In genomic region chr1:177950506-177950905, GRCh38 we compare ENCODE assay signal across 22 cellular contexts. TPM values are rescaled to one million over a fixed set of nuclear protein-coding genes. Genes with fewer than 3 reads are reported as not detected.
"Had no signal": no experiment of that assay in that cellular context is flagged by ENCODE, and none has a peak within 500 bp of the region (broad histone marks: within the 10 kb centered on the region; RNA-seq: fewer than 3 reads in every experiment).

No MANE protein-coding gene starts in this region.

- H3K27ac ChIP-seq: gastrocnemius medialis, heart right ventricle, psoas muscle, right lobe of liver, tibial artery, upper lobe of left lung, uterus had no signal

- H3K36me3 ChIP-seq: uterus had no signal

- DNase-seq: dorsolateral prefrontal cortex; effector CD8-positive, alpha-beta T cell; gastrocnemius medialis; heart right ventricle; hypothalamus; islet precursor cell; mammary epithelial cell; naive thymus-derived CD4-positive, alpha-beta T cell; nephron progenitor cell; psoas muscle; retina; right lobe of liver; stimulated activated CD4-positive, alpha-beta T cell treated with anti-CD3 and anti-CD28 coated beads, Interleukin-15, amount 100 ng/mL, for 24 hours; stimulated activated CD4-positive, alpha-beta T cell treated with anti-CD3 and anti-CD28 coated beads, Interleukin-1b, Interleukin-23, amount 100 ng/mL, for 48 hours; stimulated activated CD4-positive, alpha-beta T cell treated with anti-CD3 and anti-CD28 coated beads, Interleukin-4, amount 100 ng/mL, for 24 hours; tibial artery; upper lobe of left lung; uterus had no signal

- H3K27me3 ChIP-seq: dorsolateral prefrontal cortex, gastrocnemius medialis, heart right ventricle, right lobe of liver, tibial artery, upper lobe of left lung, uterus had no signal

- H3K4me1 ChIP-seq: gastrocnemius medialis, psoas muscle, right lobe of liver, tibial artery, upper lobe of left lung, uterus had no signal

- H3K4me3 ChIP-seq: dorsolateral prefrontal cortex, gastrocnemius medialis, heart right ventricle, psoas muscle, right lobe of liver, tibial artery, upper lobe of left lung, uterus had no signal

- ATAC-seq: esophagus mucosa; gastrocnemius medialis; heart right ventricle; left lobe of liver; naive thymus-derived CD4-positive, alpha-beta T cell; psoas muscle; right lobe of liver; stimulated activated memory B cell treated with anti-CD40 and anti-IgM and Interleukin-4, amounts not matched to agents 10 μg/mL and 1 μg/mL and 100 μg/mL, for 72 hours had no signal

- H3K9me3 ChIP-seq: gastrocnemius medialis, heart right ventricle, psoas muscle, right lobe of liver, tibial artery, upper lobe of left lung, uterus had no signal

RNA-seq across cellular contexts. Expression of gene SEC16B, which starts 19.4 kb away (rescaled TPM):
- total RNA-seq: mononuclear cell had no signal
- polyA plus RNA-seq: naive thymus-derived CD4-positive, alpha-beta T cell had no signal
